ENCODE assay signal across 19 cellular contexts in the genomic region with DNA sequence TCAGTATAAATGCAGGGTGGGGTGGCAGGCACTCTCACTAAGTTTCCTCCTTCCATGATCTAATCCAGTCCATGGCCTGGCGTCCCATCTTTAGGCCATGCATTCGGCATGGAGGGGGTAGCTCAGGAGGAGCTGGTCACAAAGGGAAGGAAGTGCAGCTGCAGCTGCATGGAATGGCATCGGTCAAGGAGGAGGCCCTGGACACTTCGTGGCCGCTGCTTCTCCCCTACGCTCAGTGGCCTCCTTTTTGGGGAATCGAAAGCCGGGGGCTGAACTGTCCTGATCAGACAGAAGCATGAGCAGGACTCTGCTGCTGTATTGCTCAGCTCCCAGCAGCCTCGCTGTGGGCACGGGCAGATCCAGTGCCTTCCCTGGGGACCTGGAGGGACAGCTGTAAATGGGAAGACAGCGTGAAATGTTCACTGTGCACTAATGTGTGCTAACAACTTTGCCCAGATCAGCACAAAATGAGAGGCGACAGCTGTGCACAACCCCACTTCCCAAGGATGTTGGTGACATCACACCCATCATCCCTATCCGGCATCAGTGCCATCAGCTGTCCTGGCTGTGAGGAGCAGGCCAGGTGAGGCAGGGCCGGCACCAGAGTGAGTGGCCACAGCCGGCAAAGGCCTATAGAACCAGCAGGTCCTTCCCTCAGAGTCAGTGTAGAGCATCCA.
"Had no signal": no experiment of that assay in that cellular context is flagged by ENCODE, and none has a peak within 500 bp of the region (broad histone marks: within the 10 kb centered on the region; RNA-seq: fewer than 3 reads in every experiment).

No MANE protein-coding gene starts in this region.

- H3K27me3 ChIP-seq: colonic mucosa, foreskin keratinocyte, heart right ventricle, right atrium auricular region, suprapubic skin, thyroid gland, uterus had no signal

- H3K9me3 ChIP-seq: colonic mucosa, heart right ventricle, left ventricle myocardium inferior, right atrium auricular region, suprapubic skin, thyroid gland, uterus had no signal

- H3K4me3 Mint-ChIP-seq: naive B cell, nephron, type B pancreatic cell had no signal

- DNase-seq: colonic mucosa; dermis blood vessel endothelial cell; foreskin keratinocyte; heart right ventricle; left ventricle myocardium inferior; mesenchymal stem cell; naive B cell; occipital lobe; small intestine; stimulated activated CD4-positive, alpha-beta T cell treated with anti-CD3 and anti-CD28 coated beads, Interleukin-12 subunit alpha, Interleukin-12 subunit beta, amount 100 ng/mL, for 4 hours; stimulated activated naive CD4-positive, alpha-beta T cell; thyroid gland; uterus had no signal

- H3K27me3 Mint-ChIP-seq: type B pancreatic cell had no signal

- H3K36me3 ChIP-seq: colonic mucosa, heart right ventricle, left ventricle myocardium inferior, right atrium auricular region, suprapubic skin, thyroid gland, uterus had no signal

- H3K4me3 ChIP-seq: colonic mucosa, heart right ventricle, left ventricle myocardium inferior, lung, right atrium auricular region, suprapubic skin, thyroid gland, uterus had no signal

- H3K36me3 Mint-ChIP-seq: naive B cell, type B pancreatic cell had no signal

- H3K9me3 Mint-ChIP-seq: naive B cell, nephron, type B pancreatic cell had no signal

- H3K4me1 ChIP-seq: colonic mucosa, foreskin keratinocyte, heart right ventricle, left ventricle myocardium inferior, parathyroid adenoma, right atrium auricular region, suprapubic skin, thyroid gland, uterus had no signal

- H3K27ac ChIP-seq: colonic mucosa, foreskin keratinocyte, heart right ventricle, left ventricle myocardium inferior, parathyroid adenoma, right atrium auricular region, suprapubic skin, thyroid gland, uterus had no signal

- H3K4me1 Mint-ChIP-seq: naive B cell had no signal

- H3K27ac Mint-ChIP-seq: naive B cell, nephron, type B pancreatic cell had no signal

- ATAC-seq: foreskin keratinocyte, heart right ventricle had no signal
